8 cellular contexts compared by ENCODE assay signal in genomic region chr2:196967126-196967525, GRCh38. TPM values are rescaled to one million over a fixed set of nuclear protein-coding genes. Genes with fewer than 3 reads are reported as not detected.
DNase-seq lines count a peak whose midpoint lies in the region; ATAC-seq and TF ChIP-seq lines count a peak whose summit lies in the region.
"Had no signal": no experiment of that assay in that cellular context is flagged by ENCODE, and none has a peak within 500 bp of the region (broad histone marks: within the 10 kb centered on the region; RNA-seq: fewer than 3 reads in every experiment).

No MANE protein-coding gene starts in this region.

- intact Hi-C loops in transverse colon (cut with DNase I; ENCODE audit: low total_unique reads): no loop called here

- no peaks in the 10 kb centered on the region for H3K36me3 ChIP-seq in lung (ENCODE audit: control insufficient read depth in 2 of 2, insufficient read depth in 2 of 2, low read length in 2 of 2)
- no peaks in the 10 kb centered on the region for H3K36me3 ChIP-seq in transverse colon

- H3K9me3 ChIP-seq in lung (ENCODE audit: control insufficient read depth in 2 of 2, insufficient read depth in 1 of 2, low read length in 1 of 2) (no peaks in the 10 kb centered on the region), transverse colon (no peaks in the 10 kb centered on the region)

- no peak overlapping the region for H3K4me3 ChIP-seq in epithelial cell of esophagus (ENCODE audit: low read length)
- peak overlapping the region; percentile 7 for H3K4me3 ChIP-seq in lung
- H3K4me3 ChIP-seq in transverse colon: peak overlapping the region in 2 of 4 donors; percentile 3 to 21

- TF ChIP-seq POLR2A in transverse colon (IDR thresholded peaks at IDR 0.05): no peak

- H3K27ac ChIP-seq in lung (ENCODE audit: low read depth in 1 of 2, low read length in 1 of 2) (no peak overlapping the region), transverse colon (peak overlapping the region in 3 of 4 donors; percentile 33 to 72 (median 46))

- ATAC-seq in lung (ENCODE audit: insufficient read depth, low FRiP score) (peak; percentile 41), GM19397 (IDR thresholded peaks at IDR 0.05; ENCODE audit: unreplicated experiment) (no peak)

- no peak for TF ChIP-seq EP300 in transverse colon (IDR thresholded peaks at IDR 0.05; ENCODE audit: low read depth)

- peaks cover 0 to 1% of the 10 kb centered on the region in 2 donors for H3K4me1 ChIP-seq in lung (ENCODE audit: control insufficient read depth in 2 of 2, insufficient read depth in 2 of 2, low read length in 2 of 2)
- peaks cover 0 to 19% (median 5%) of the 10 kb centered on the region in 4 donors for H3K4me1 ChIP-seq in transverse colon

- H3K27me3 ChIP-seq in lung (ENCODE audit: control insufficient read depth, insufficient read depth): no peaks in the 10 kb centered on the region
- no peaks in the 10 kb centered on the region for H3K27me3 ChIP-seq in transverse colon

- TF ChIP-seq CTCF in epithelial cell of esophagus (IDR thresholded peaks at IDR 0.05; ENCODE audit: insufficient read depth, low read depth, low read length, missing control alignments) (no peak), lung (IDR thresholded peaks at IDR 0.05; ENCODE audit: control extremely low read depth, extremely low read depth) (no peak), transverse colon (IDR thresholded peaks at IDR 0.05) (no peak)

- 47 to 57% methylated on average over 7 of the region's 7 CpGs for WGBS in lung, 2 donors
- WGBS in transverse colon (ENCODE audit: low coverage in 1 of 2), 2 donors: 48 to 65% methylated on average over 7 of the region's 7 CpGs

- in situ Hi-C loops in transverse colon (cut with MboI; ENCODE audit: low pct_ligation_motif_present in 1 of 4, low pct_unique_long_range_greater_than_20kb in 1 of 4, low sequenced_read_pairs in 3 of 4): no loop called here

- peak; percentile 92 for DNase-seq in NCI-H748 (lab: John Stamatoyannopoulos, UW; ENCODE audit: unreplicated experiment)
- DNase-seq in epithelial cell of esophagus (ENCODE audit: low read depth): peak; percentile 40
- no peak for DNase-seq in lung (ENCODE audit: low spot score)
- no peak for DNase-seq in transverse colon
- no peak for DNase-seq in NCI-H446 treated with DMSO at 0.1 percent for 48 hours (lab: John Stamatoyannopoulos, UW)
- DNase-seq in activated gamma-delta T cell (lab: John Stamatoyannopoulos, UW): no peak
- DNase-seq: aorta had no signal

RNA-seq across cellular contexts. Expression of gene PGAP1, which starts 40.6 kb away (rescaled TPM):
- 10 to 100 TPM; 11.5 to 34.1 TPM for total RNA-seq in lung
- 1 to 10 TPM; 1.4 to 2.6 TPM for polyA plus RNA-seq in lung
- total RNA-seq in transverse colon: 10 to 100 TPM; 15.8 to 26.6 (median 18.8) TPM

Comparison
In these comparisons a context has a peak if more than half of its experiments do, and no peak if none do; other contexts are left out.
1. DNase-seq: peak in NCI-H748 (single experiment) and epithelial cell of esophagus (single experiment); none in lung (single experiment), transverse colon (single experiment), NCI-H446 treated with DMSO at 0.1 percent for 48 hours (single experiment) and activated gamma-delta T cell (single experiment).
2. H3K27ac ChIP-seq: peak in transverse colon (3 of 4); none in lung (0 of 2).